21 cellular contexts compared by ENCODE assay signal in the genomic region with DNA sequence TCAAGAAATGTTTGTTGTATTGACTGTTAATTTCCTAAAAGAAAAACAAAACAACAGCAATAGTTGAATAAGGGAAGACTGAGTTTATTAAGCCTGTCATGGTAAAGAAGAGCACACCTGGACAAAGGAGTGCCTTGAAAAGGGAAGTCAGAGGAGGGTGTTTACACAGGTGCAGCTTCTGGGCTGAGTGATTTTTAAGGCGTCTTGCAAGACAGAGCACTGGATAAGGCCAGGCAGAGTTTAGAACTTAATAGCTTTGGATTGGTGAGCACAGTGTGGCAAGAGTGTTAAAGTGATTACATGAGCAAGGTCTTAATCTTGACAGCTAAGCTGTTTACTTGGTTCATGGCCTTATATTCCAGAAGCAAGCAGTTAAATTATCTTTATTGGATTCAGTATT.
"Had no signal": no experiment of that assay in that cellular context is flagged by ENCODE, and none has a peak within 500 bp of the region (broad histone marks: within the 10 kb centered on the region; RNA-seq: fewer than 3 reads in every experiment).

No MANE protein-coding gene starts in this region.

- H3K36me3 ChIP-seq: esophagus squamous epithelium, heart right ventricle, left ventricle myocardium inferior, stomach, tibial artery, upper lobe of right lung had no signal

- ATAC-seq: activated CD8-positive, alpha-beta T cell treated with anti-CD3 and anti-CD28 coated beads for 36 hours; activated naive CD8-positive, alpha-beta T cell treated with anti-CD3 and anti-CD28 coated beads, Interleukin-2, amount 50 U/mL, for 24 hours; activated T-cell treated with anti-CD3 and anti-CD28 coated beads, Interleukin-2, amount 50 U/mL, for 4 hours; activated T-helper 17 cell treated with anti-CD3 and anti-CD28 coated beads, Interleukin-2, amount 50 U/mL, for 72 hours; heart right ventricle; right cardiac atrium; stimulated activated naive B cell treated with anti-CD40 and anti-IgM and Interleukin-4, amounts not matched to agents 10 μg/mL and 1 μg/mL and 100 μg/mL, for 72 hours; upper lobe of right lung had no signal

- DNase-seq: activated CD4-positive, alpha-beta T cell treated with anti-CD3 and anti-CD28 coated beads for 1 hour; activated CD4-positive, alpha-beta T cell treated with anti-CD3 and anti-CD28 coated beads, Interleukin-2, amount 50 U/mL, for 1 hour; activated CD8-positive, alpha-beta T cell treated with anti-CD3 and anti-CD28 coated beads for 36 hours; activated gamma-delta T cell treated with Interleukin-2 at 50 U/mL for 16 hours; activated naive CD8-positive, alpha-beta T cell treated with anti-CD3 and anti-CD28 coated beads, Interleukin-2, amount 50 U/mL, for 24 hours; activated T-cell treated with anti-CD3 and anti-CD28 coated beads, Interleukin-2, amount 50 U/mL, for 4 hours; esophagus squamous epithelium; foreskin melanocyte; heart right ventricle; left ventricle myocardium inferior; naive B cell; nucleus accumbens; right cardiac atrium; stimulated activated CD4-positive, alpha-beta T cell treated with anti-CD3 and anti-CD28 coated beads, Interleukin-15, amount 100 ng/mL, for 24 hours; stimulated activated CD4-positive, alpha-beta T cell treated with anti-CD3 and anti-CD28 coated beads, Interleukin-2, amount 100 ng/mL, for 24 hours; stimulated activated naive B cell treated with anti-CD40 and anti-IgM and Interleukin-4, amounts not matched to agents 10 μg/mL and 1 μg/mL and 100 μg/mL, for 72 hours; stomach; T1000; tibial artery; upper lobe of right lung had no signal

- H3K4me3 ChIP-seq: esophagus squamous epithelium, heart right ventricle, left ventricle myocardium inferior, stomach, tibial artery, upper lobe of right lung had no signal

- H3K9me3 ChIP-seq: esophagus squamous epithelium, left ventricle myocardium inferior, tibial artery, upper lobe of right lung had no signal

- H3K4me1 ChIP-seq: esophagus squamous epithelium, heart right ventricle, left ventricle myocardium inferior, stomach, tibial artery, upper lobe of right lung had no signal

- H3K27ac ChIP-seq: esophagus squamous epithelium, heart right ventricle, left ventricle myocardium inferior, stomach, tibial artery, upper lobe of right lung had no signal

- H3K27me3 ChIP-seq: esophagus squamous epithelium, heart right ventricle, stomach, tibial artery, upper lobe of right lung had no signal
